In genomic region chr3:186152889-186153292, GRCh38 we compare ENCODE assay signal across 9 cellular contexts. TPM values are rescaled to one million over a fixed set of nuclear protein-coding genes. Genes with fewer than 3 reads are reported as not detected.
DNase-seq lines count a peak whose midpoint lies in the region; ATAC-seq and TF ChIP-seq lines count a peak whose summit lies in the region.
"Had no signal": no experiment of that assay in that cellular context is flagged by ENCODE, and none has a peak within 500 bp of the region (broad histone marks: within the 10 kb centered on the region; RNA-seq: fewer than 3 reads in every experiment).

No MANE protein-coding gene starts in this region.

- H3K27me3 Mint-ChIP-seq in CD8-positive, alpha-beta T cell (ENCODE audit: low read depth): peaks cover 38% of the 10 kb centered on the region

- H3K4me1 Mint-ChIP-seq in CD8-positive, alpha-beta T cell (ENCODE audit: low read depth): peaks cover 9% of the 10 kb centered on the region

- H3K4me1 ChIP-seq in CD8-positive, alpha-beta T cell (ENCODE audit: insufficient read depth, low read length): peaks cover 5% of the 10 kb centered on the region

- no peak overlapping the region for H3K4me3 Mint-ChIP-seq in CD8-positive, alpha-beta T cell

- ATAC-seq in HG03060 (IDR thresholded peaks at IDR 0.05; ENCODE audit: low read depth, unreplicated experiment): peak; percentile 73
- ATAC-seq in CD8-positive, alpha-beta T cell: no peak

- DNase-seq in AML-193 (lab: John Stamatoyannopoulos, UW): peak; percentile 85 to 90
- DNase-seq in GM19240 (ENCODE audit: insufficient read length, low spot score): peak; percentile 43
- peak; percentile 96 for DNase-seq in SIG-M5 treated with dmso at 0.1 percent for 504 hours (lab: John Stamatoyannopoulos, UW; ENCODE audit: unreplicated experiment)
- DNase-seq in NCI-H510A (lab: John Stamatoyannopoulos, UW): no peak
- DNase-seq in stimulated activated CD4-positive, alpha-beta T cell treated with anti-CD3 and anti-CD28 coated beads, Interleukin-4, amount 100 ng/mL, for 1 hour: no peak
- DNase-seq in CD8-positive, alpha-beta T cell: no peak
- no peak for DNase-seq in NCI-H2171 (lab: John Stamatoyannopoulos, UW)

- H3K9me3 Mint-ChIP-seq in CD8-positive, alpha-beta T cell: no peaks in the 10 kb centered on the region

- POLR2A ChIA-PET in CD8-positive, alpha-beta T cell (lab: Charles Lee): no interaction called here

- H3K36me3 ChIP-seq in CD8-positive, alpha-beta T cell (ENCODE audit: insufficient read depth, low read length): no peaks in the 10 kb centered on the region

- no peaks in the 10 kb centered on the region for H3K9me3 ChIP-seq in CD8-positive, alpha-beta T cell (ENCODE audit: low read length)

- no peaks in the 10 kb centered on the region for H3K36me3 Mint-ChIP-seq in CD8-positive, alpha-beta T cell

- no peak overlapping the region for H3K4me3 ChIP-seq in CD8-positive, alpha-beta T cell (ENCODE audit: low read depth, low read length)

- no peak overlapping the region for H3K27ac Mint-ChIP-seq in CD8-positive, alpha-beta T cell

- intact Hi-C loops in CD8-positive, alpha-beta T cell (cut with DNase I, micrococcal nuclease): no loop called here

- H3K27me3 ChIP-seq in CD8-positive, alpha-beta T cell (ENCODE audit: insufficient read depth, low read length): no peaks in the 10 kb centered on the region

- no peak for TF ChIP-seq CTCF in CD8-positive, alpha-beta T cell (IDR thresholded peaks at IDR 0.05)

- H3K27ac ChIP-seq in CD8-positive, alpha-beta T cell (ENCODE audit: low read depth, low read length): no peak overlapping the region
- H3K27ac ChIP-seq: VCaP had no signal

- CTCF ChIA-PET in CD8-positive, alpha-beta T cell (lab: Charles Lee): no interaction called here

RNA-seq across cellular contexts. Expression of gene ETV5, which starts 44.0 kb away (rescaled TPM):
- under 1 TPM in 1 of 2 experiments, not detected in 1; 0.08 TPM for total RNA-seq in CD8-positive, alpha-beta T cell

Comparison
In these comparisons a context has a peak if more than half of its experiments do, and no peak if none do; other contexts are left out.
1. DNase-seq: peak in AML-193 (2 of 2), GM19240 (single experiment) and SIG-M5 treated with dmso at 0.1 percent for 504 hours (single experiment); none in NCI-H510A (single experiment), stimulated activated CD4-positive, alpha-beta T cell treated with anti-CD3 and anti-CD28 coated beads, Interleukin-4, amount 100 ng/mL, for 1 hour (single experiment), CD8-positive, alpha-beta T cell (0 of 7) and NCI-H2171 (single experiment).